Comparison of ENCODE assay signal across 13 cellular contexts in the genomic region with DNA sequence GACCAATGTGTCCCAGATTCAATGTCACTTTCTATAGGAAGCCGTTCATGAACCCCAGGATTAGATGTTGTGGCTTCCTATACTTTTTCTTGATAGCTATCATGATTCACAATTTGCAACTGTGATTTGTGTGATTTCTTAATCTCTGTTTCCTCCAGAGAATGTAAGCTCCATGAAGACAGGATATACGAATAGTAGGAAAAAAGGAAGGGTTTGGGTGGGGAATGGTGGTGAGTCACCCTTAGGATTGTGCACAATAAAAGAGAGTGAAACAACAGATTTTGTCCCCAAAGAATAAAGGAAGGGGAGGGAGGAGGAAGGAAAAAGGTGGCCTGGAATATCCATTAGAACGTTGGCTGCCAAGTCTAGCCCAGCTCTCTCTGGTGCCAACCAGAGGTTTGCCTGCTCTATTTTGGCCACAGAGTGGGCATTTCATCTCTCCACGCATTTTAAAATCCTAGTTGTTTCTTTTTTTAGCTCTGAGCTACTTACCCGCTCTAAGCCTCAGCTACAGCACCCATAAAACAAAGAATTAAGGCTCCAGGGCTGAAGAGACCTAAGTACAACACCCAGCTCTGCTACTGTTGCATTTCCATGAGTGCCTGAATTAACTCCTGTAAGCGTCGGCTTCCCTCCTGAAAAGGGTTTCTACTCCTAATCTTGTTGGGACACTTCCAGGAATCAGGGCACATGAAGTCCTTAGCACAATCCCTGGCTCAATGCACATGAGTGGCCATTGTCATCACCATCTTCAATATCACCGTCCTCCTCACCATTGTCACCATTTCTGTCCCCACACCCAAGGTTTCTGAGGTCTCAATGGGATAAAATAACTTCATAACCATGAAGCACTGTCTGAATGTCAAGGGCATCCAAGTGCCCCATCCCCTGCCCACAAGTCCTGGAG. TPM values are rescaled to one million over a fixed set of nuclear protein-coding genes. Genes with fewer than 3 reads are reported as not detected.
DNase-seq lines count a peak whose midpoint lies in the region; ATAC-seq, FAIRE-seq and TF ChIP-seq lines count a peak whose summit lies in the region.
"Had no signal": no experiment of that assay in that cellular context is flagged by ENCODE, and none has a peak within 500 bp of the region (broad histone marks: within the 10 kb centered on the region; RNA-seq: fewer than 3 reads in every experiment).

No MANE protein-coding gene starts in this region.

- no peaks in the 10 kb centered on the region for H3K9me3 ChIP-seq in spleen

- H3K4me3 Mint-ChIP-seq in GM23338, result no peak overlapping the region
- no peak overlapping the region for H3K4me3 Mint-ChIP-seq in stimulated activated memory B cell treated with anti-CD40 and anti-IgM and Interleukin-4, amounts not matched to agents 10 μg/mL and 1 μg/mL and 100 μg/mL, for 72 hours
- H3K4me3 Mint-ChIP-seq in stimulated activated effector memory CD8-positive, alpha-beta T cell treated with anti-CD3 and anti-CD28 coated beads, Interleukin-12 subunit alpha, Interleukin-12 subunit beta, amount 100 ng/mL, for 72 hours, result no peak overlapping the region

- H3K4me1 ChIP-seq in GM23338 (ENCODE audit: insufficient read depth), result peaks cover 15% of the 10 kb centered on the region
- peaks cover 3 to 33% (median 17%) of the 10 kb centered on the region in 6 donors for H3K4me1 ChIP-seq in spleen

- DNase-seq in GM23338 (ENCODE audit: low spot score), result no peak
- DNase-seq in Right ventricle myocardium superior, result no peak
- no peak for DNase-seq in left ventricle myocardium superior
- DNase-seq in spleen, result no peak
- DNase-seq in frontal cortex (ENCODE audit: low spot score in 2 of 2), result no peak
- no peak for DNase-seq in stimulated activated effector memory CD8-positive, alpha-beta T cell treated with anti-CD3 and anti-CD28 coated beads, Interleukin-12 subunit alpha, Interleukin-12 subunit beta, amount 100 ng/mL, for 72 hours (ENCODE audit: low spot score in 2 of 2)
- DNase-seq: ACHN; CD4-positive, CD25-positive, alpha-beta regulatory T cell; DMS53; GF-D8; H7 had no signal

- no peaks in the 10 kb centered on the region for H3K36me3 Mint-ChIP-seq in GM23338 (ENCODE audit: low read depth)
- H3K36me3 Mint-ChIP-seq in stimulated activated memory B cell treated with anti-CD40 and anti-IgM and Interleukin-4, amounts not matched to agents 10 μg/mL and 1 μg/mL and 100 μg/mL, for 72 hours, result no peaks in the 10 kb centered on the region
- H3K36me3 Mint-ChIP-seq in stimulated activated effector memory CD8-positive, alpha-beta T cell treated with anti-CD3 and anti-CD28 coated beads, Interleukin-12 subunit alpha, Interleukin-12 subunit beta, amount 100 ng/mL, for 72 hours, result no peaks in the 10 kb centered on the region
- H3K36me3 Mint-ChIP-seq: CD4-positive, CD25-positive, alpha-beta regulatory T cell had no signal

- H3K27ac ChIP-seq in GM23338 (ENCODE audit: low read depth) (no peak overlapping the region), spleen (no peak overlapping the region)
- H3K27ac ChIP-seq: BLaER1 treated with 17β-estradiol and CSF1 and Interleukin-3, amounts not matched to agents 10 nM and 100 nM had no signal

- H3K36me3 ChIP-seq in GM23338 (ENCODE audit: insufficient read depth) (no peaks in the 10 kb centered on the region), spleen (no peaks in the 10 kb centered on the region)
- H3K36me3 ChIP-seq: BLaER1 treated with 17β-estradiol and CSF1 and Interleukin-3, amounts not matched to agents 10 nM and 100 nM had no signal

- H3K27me3 ChIP-seq in GM23338 (ENCODE audit: insufficient read depth), result no peaks in the 10 kb centered on the region
- no peaks in the 10 kb centered on the region for H3K27me3 ChIP-seq in spleen (replicated peaks in 1 of 7)
- H3K27me3 ChIP-seq: BLaER1 treated with 17β-estradiol and CSF1 and Interleukin-3, amounts not matched to agents 10 nM and 100 nM had no signal

- no peaks in the 10 kb centered on the region for H3K9me3 Mint-ChIP-seq in GM23338
- H3K9me3 Mint-ChIP-seq in stimulated activated memory B cell treated with anti-CD40 and anti-IgM and Interleukin-4, amounts not matched to agents 10 μg/mL and 1 μg/mL and 100 μg/mL, for 72 hours, result no peaks in the 10 kb centered on the region
- no peaks in the 10 kb centered on the region for H3K9me3 Mint-ChIP-seq in stimulated activated effector memory CD8-positive, alpha-beta T cell treated with anti-CD3 and anti-CD28 coated beads, Interleukin-12 subunit alpha, Interleukin-12 subunit beta, amount 100 ng/mL, for 72 hours
- H3K9me3 Mint-ChIP-seq: CD4-positive, CD25-positive, alpha-beta regulatory T cell had no signal

- peaks cover 10% of the 10 kb centered on the region for H3K27me3 Mint-ChIP-seq in GM23338 (ENCODE audit: insufficient read depth, low read depth, poor library complexity)
- no peaks in the 10 kb centered on the region for H3K27me3 Mint-ChIP-seq in stimulated activated memory B cell treated with anti-CD40 and anti-IgM and Interleukin-4, amounts not matched to agents 10 μg/mL and 1 μg/mL and 100 μg/mL, for 72 hours

- no peak for ATAC-seq in GM23338
- ATAC-seq in Right ventricle myocardium superior (ENCODE audit: poor library complexity), result peak; percentile 81
- ATAC-seq in left ventricle myocardium superior, result peak; percentile 85
- ATAC-seq in stimulated activated memory B cell treated with anti-CD40 and anti-IgM and Interleukin-4, amounts not matched to agents 10 μg/mL and 1 μg/mL and 100 μg/mL, for 72 hours, result no peak
- no peak for ATAC-seq in stimulated activated effector memory CD8-positive, alpha-beta T cell treated with anti-CD3 and anti-CD28 coated beads, Interleukin-12 subunit alpha, Interleukin-12 subunit beta, amount 100 ng/mL, for 72 hours

- no peaks in the 10 kb centered on the region for H3K79me2 ChIP-seq in GM23338 (replicated peaks; ENCODE audit: insufficient read depth)

- no peaks in the 10 kb centered on the region for H4K20me1 ChIP-seq in GM23338 (replicated peaks; ENCODE audit: insufficient read depth)
- H4K20me1 ChIP-seq: BLaER1 treated with 17β-estradiol and CSF1 and Interleukin-3, amounts not matched to agents 10 nM and 100 nM had no signal

- no peak overlapping the region for H3K27ac Mint-ChIP-seq in GM23338
- peak overlapping the region; percentile 12 for H3K27ac Mint-ChIP-seq in stimulated activated memory B cell treated with anti-CD40 and anti-IgM and Interleukin-4, amounts not matched to agents 10 μg/mL and 1 μg/mL and 100 μg/mL, for 72 hours
- H3K27ac Mint-ChIP-seq in stimulated activated effector memory CD8-positive, alpha-beta T cell treated with anti-CD3 and anti-CD28 coated beads, Interleukin-12 subunit alpha, Interleukin-12 subunit beta, amount 100 ng/mL, for 72 hours, result no peak overlapping the region
- H3K27ac Mint-ChIP-seq: CD4-positive, CD25-positive, alpha-beta regulatory T cell had no signal

- TF ChIP-seq CTCF in GM23338 (conservative IDR thresholded peaks at IDR 0.05; ENCODE audit: low read depth in 2 of 2) (no peak), spleen (IDR thresholded peaks at IDR 0.05 in 8 of 11, conservative IDR thresholded peaks at IDR 0.05 in 3 of 11) (no peak)

- intact Hi-C loops in Right ventricle myocardium superior (cut with DNase I), result no loop called here
- intact Hi-C loops in left ventricle myocardium superior (cut with micrococcal nuclease), result no loop called here
- intact Hi-C loops in spleen (cut with DNase I; ENCODE audit: low total_unique reads), result no loop called here

- no peak overlapping the region for H3K4me2 ChIP-seq in GM23338

- H3K4me1 Mint-ChIP-seq in GM23338, result peaks cover 15% of the 10 kb centered on the region
- H3K4me1 Mint-ChIP-seq in stimulated activated memory B cell treated with anti-CD40 and anti-IgM and Interleukin-4, amounts not matched to agents 10 μg/mL and 1 μg/mL and 100 μg/mL, for 72 hours, result peaks cover 26% of the 10 kb centered on the region
- H3K4me1 Mint-ChIP-seq in stimulated activated effector memory CD8-positive, alpha-beta T cell treated with anti-CD3 and anti-CD28 coated beads, Interleukin-12 subunit alpha, Interleukin-12 subunit beta, amount 100 ng/mL, for 72 hours, result no peaks in the 10 kb centered on the region
- H3K4me1 Mint-ChIP-seq: CD4-positive, CD25-positive, alpha-beta regulatory T cell had no signal

- peaks cover 15% of the 10 kb centered on the region for H3K9me2 ChIP-seq in GM23338 (ENCODE audit: insufficient read depth)

- WGBS in spleen, 5 donors, result 82 to 87% (median 86%) methylated on average over 8 of the region's 8 CpGs

- peak overlapping the region; percentile 16; the same call in 1 of the 2 replicates for H2AFZ ChIP-seq in GM23338

- no peak for TF ChIP-seq POLR2A in spleen (IDR thresholded peaks at IDR 0.05)

- H3F3A ChIP-seq in GM23338 (replicated peaks; ENCODE audit: low read depth), result no peaks in the 10 kb centered on the region

- no peak for FAIRE-seq in frontal cortex (lab: Jason Lieb, UNC)

- H3K4me3 ChIP-seq in GM23338, result no peak overlapping the region
- H3K4me3 ChIP-seq in spleen, result no peak overlapping the region
- H3K4me3 ChIP-seq: BLaER1 treated with 17β-estradiol and CSF1 and Interleukin-3, amounts not matched to agents 10 nM and 100 nM had no signal

TF ChIP-seq in GM23338, 12 proteins besides CTCF, POLR2A, EP300 and RAD21 (continues in another document):
- TF ChIP-seq, protein P1, sequence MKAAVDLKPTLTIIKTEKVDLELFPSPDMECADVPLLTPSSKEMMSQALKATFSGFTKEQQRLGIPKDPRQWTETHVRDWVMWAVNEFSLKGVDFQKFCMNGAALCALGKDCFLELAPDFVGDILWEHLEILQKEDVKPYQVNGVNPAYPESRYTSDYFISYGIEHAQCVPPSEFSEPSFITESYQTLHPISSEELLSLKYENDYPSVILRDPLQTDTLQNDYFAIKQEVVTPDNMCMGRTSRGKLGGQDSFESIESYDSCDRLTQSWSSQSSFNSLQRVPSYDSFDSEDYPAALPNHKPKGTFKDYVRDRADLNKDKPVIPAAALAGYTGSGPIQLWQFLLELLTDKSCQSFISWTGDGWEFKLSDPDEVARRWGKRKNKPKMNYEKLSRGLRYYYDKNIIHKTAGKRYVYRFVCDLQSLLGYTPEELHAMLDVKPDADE (IDR thresholded peaks at IDR 0.05), result no peak
- no peak for TF ChIP-seq EZH2 (IDR thresholded peaks at IDR 0.05; ENCODE audit: low read depth, unreplicated experiment)
- no peak for TF ChIP-seq NANOG (IDR thresholded peaks at IDR 0.05; ENCODE audit: borderline replicate concordance)
- TF ChIP-seq ZNF331 (CRISPR knock-in tag; IDR thresholded peaks at IDR 0.05; ENCODE audit: low read depth), result no peak
- TF ChIP-seq JUNB (IDR thresholded peaks at IDR 0.05; ENCODE audit: unreplicated experiment), result no peak
- no peak for TF ChIP-seq STAT1 (IDR thresholded peaks at IDR 0.05; ENCODE audit: unreplicated experiment)
- no peak for TF ChIP-seq CREB1 (CRISPR knock-in tag; IDR thresholded peaks at IDR 0.05; ENCODE audit: low read depth)

RNA-seq across cellular contexts. Expression of a gene that starts 3.5 kb away (rescaled TPM):
- 197 and 229 TPM in 2 replicates for total RNA-seq in GM23338 (2014; rRNA removed; shearing (Covaris generic))
- polyA plus RNA-seq in GM23338 (2016; fragmentation: Nextera tagmentation; extraction: Ambion mirVana) (70.0 and 76.6 TPM in 2 replicates), spleen (10 to 100 TPM; 19.0 to 32.5 (median 19.1) TPM)
- total RNA-seq in Right ventricle myocardium superior (168 TPM), left ventricle myocardium superior (210 TPM), spleen (100 to 1,000 TPM in 1 of 7 donors, 10 to 100 TPM in 6; 59.3 to 108 (median 81.0) TPM), frontal cortex (114 TPM)

Comparison
In these comparisons a context has a peak if more than half of its experiments do, and no peak if none do; other contexts are left out.
1. ATAC-seq: peak in Right ventricle myocardium superior (single experiment) and left ventricle myocardium superior (single experiment); none in GM23338 (single experiment), stimulated activated memory B cell treated with anti-CD40 and anti-IgM and Interleukin-4, amounts not matched to agents 10 μg/mL and 1 μg/mL and 100 μg/mL, for 72 hours (single experiment) and stimulated activated effector memory CD8-positive, alpha-beta T cell treated with anti-CD3 and anti-CD28 coated beads, Interleukin-12 subunit alpha, Interleukin-12 subunit beta, amount 100 ng/mL, for 72 hours (single experiment).